Comparison of ENCODE assay signal across 23 cellular contexts in the genomic region with DNA sequence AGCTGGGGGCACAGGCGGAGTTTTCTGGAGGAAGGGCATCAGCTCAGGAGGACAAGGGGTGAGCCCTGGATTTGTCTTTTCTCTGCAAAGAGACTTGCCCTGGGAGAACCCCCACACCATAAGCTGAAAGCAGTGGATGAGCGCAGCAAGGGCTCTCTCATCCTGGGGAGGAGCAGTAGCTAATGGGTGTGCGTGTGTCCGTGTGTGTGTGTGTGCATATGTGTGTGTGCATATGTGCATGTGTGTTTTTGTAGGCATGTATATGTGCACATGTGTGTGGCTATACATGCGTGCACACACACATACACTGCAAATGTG. TPM values are rescaled to one million over a fixed set of nuclear protein-coding genes. Genes with fewer than 3 reads are reported as not detected.
DNase-seq lines count a peak whose midpoint lies in the region; FAIRE-seq and TF ChIP-seq lines count a peak whose summit lies in the region.
"Had no signal": no experiment of that assay in that cellular context is flagged by ENCODE, and none has a peak within 500 bp of the region (broad histone marks: within the 10 kb centered on the region; RNA-seq: fewer than 3 reads in every experiment).

No MANE protein-coding gene starts in this region.

- H3K56ac ChIP-seq in H1 (replicated peaks; ENCODE audit: insufficient read length, low read depth, low read length) (no peak overlapping the region), mesendoderm (ENCODE audit: low read length) (no peak overlapping the region)

- TF ChIP-seq CTCF in H1 (IDR thresholded peaks at IDR 0.05; ENCODE audit: control extremely low read depth in 1 of 3, insufficient read depth in 1 of 3, low read depth in 1 of 3, low read length in 3 of 3) (no peak), neural progenitor cell (IDR thresholded peaks at IDR 0.05) (no peak)

- H3K23ac ChIP-seq in H1 (ENCODE audit: insufficient read length) (no peak overlapping the region), mesendoderm (ENCODE audit: low read length) (no peak overlapping the region)

- no peaks in the 10 kb centered on the region; a peak in 1 of 7 replicates for H3K27me3 ChIP-seq in H1 (replicated peaks in 1 of 4; ENCODE audit: control insufficient read depth in 3 of 4, extremely low read depth in 1 of 4, insufficient read depth in 3 of 4, low read length in 3 of 4)
- no peaks in the 10 kb centered on the region for H3K27me3 ChIP-seq in neural progenitor cell
- H3K27me3 ChIP-seq in mesendoderm (ENCODE audit: insufficient read depth, low read length, poor library complexity), result no peaks in the 10 kb centered on the region
- H3K27me3 ChIP-seq: BLaER1 had no signal

- H3K4ac ChIP-seq in H1 (replicated peaks; ENCODE audit: insufficient read length, low read depth, low read length) (no peak overlapping the region), mesendoderm (ENCODE audit: low read depth, low read length) (no peak overlapping the region)

- no peak overlapping the region for H3K14ac ChIP-seq in H1 (ENCODE audit: insufficient read length)

- H2BK12ac ChIP-seq in H1 (ENCODE audit: low read depth, low read length), result peak overlapping the region; percentile 10; the same call in 1 of the 2 replicates

- H3K9me3 ChIP-seq in H1 (ENCODE audit: insufficient read depth in 2 of 2, low read depth in 1 of 2, low read length in 1 of 2) (no peaks in the 10 kb centered on the region), neural progenitor cell (ENCODE audit: low read depth) (no peaks in the 10 kb centered on the region)
- H3K9me3 ChIP-seq: BLaER1 had no signal

- CTCF ChIA-PET in H1 (lab: Charles Lee; ENCODE audit: partially characterized antibody), result interaction anchor here (1.5 kb wide), 1 partner anchor 22 kb away, joined by 3 read pairs; no protein-coding TSS in a partner anchor

- peak overlapping the region; percentile 58 for H4K91ac ChIP-seq in H1 (replicated peaks; ENCODE audit: insufficient read length, low read length)

- H3K4me2 ChIP-seq in H1 (ENCODE audit: insufficient read depth in 1 of 2, low read depth in 2 of 2, low read length in 2 of 2), result no peak overlapping the region
- peak overlapping the region; percentile 71 for H3K4me2 ChIP-seq in neural progenitor cell
- H3K4me2 ChIP-seq in mesendoderm (ENCODE audit: low read length), result no peak overlapping the region
- H3K4me2 ChIP-seq: BLaER1 had no signal

- 91% methylated on average over 5 of the region's 5 CpGs; no CpG with 5 or more reads in 1 of the 2 experiments for WGBS in H1 (ENCODE audit: extremely low coverage in 1 of 2, insufficient coverage in 1 of 2, insufficient read length in 1 of 2, insufficient replicate concordance in 2 of 2, low coverage in 1 of 2, low lambda C conversion rate in 2 of 2, missing lambda C conversion rate in 1 of 2), 2 experiments
- WGBS in mesendoderm (ENCODE audit: extremely low coverage, insufficient coverage, low lambda C conversion rate), result no CpG with 5 or more reads among the region's 5 CpGs

- FAIRE-seq in H1 (lab: Jason Lieb, UNC), result no peak

- H2BK5ac ChIP-seq in H1 (ENCODE audit: low read depth, low read length) (no peak overlapping the region), mesendoderm (ENCODE audit: low read length) (no peak overlapping the region)

- TF ChIP-seq RAD21 in H1 (IDR thresholded peaks at IDR 0.05 in 1 of 2, conservative IDR thresholded peaks at IDR 0.05 in 1 of 2; ENCODE audit: low read depth in 2 of 2, low read length in 2 of 2), result no peak

- no peak overlapping the region for H2AK5ac ChIP-seq in H1 (ENCODE audit: low read depth, low read length)
- H2AK5ac ChIP-seq in mesendoderm (ENCODE audit: low read length), result no peak overlapping the region

- H3K4me1 ChIP-seq in H1 (replicated peaks in 1 of 4; ENCODE audit: control insufficient read depth in 3 of 4, insufficient read depth in 4 of 4, low read length in 3 of 4) (peaks cover 0 to 6% (median 2%) of the 10 kb centered on the region in 4 experiments; a peak in 3 of 7 replicates), neural progenitor cell (peaks cover 18% of the 10 kb centered on the region), mesendoderm (ENCODE audit: control insufficient read depth, low read depth, low read length) (no peaks in the 10 kb centered on the region)

- no peak overlapping the region for H4K5ac ChIP-seq in H1 (ENCODE audit: insufficient read length, low read depth, low read length)
- H4K5ac ChIP-seq in mesendoderm (ENCODE audit: low read length), result no peak overlapping the region

- TF ChIP-seq POLR2A in H1 (IDR thresholded peaks at IDR 0.05; ENCODE audit: control extremely low read depth in 1 of 2, low read depth in 2 of 2, low read length in 2 of 2), result no peak

- H3K9ac ChIP-seq in H1 (replicated peaks in 1 of 4; ENCODE audit: extremely low read depth in 1 of 4, low read depth in 3 of 4, low read length in 3 of 4) (no peak overlapping the region), neural progenitor cell (no peak overlapping the region), mesendoderm (ENCODE audit: low read length) (no peak overlapping the region)
- H3K9ac ChIP-seq: BLaER1 had no signal

- peaks cover 38% of the 10 kb centered on the region for H3K4me1 Mint-ChIP-seq in neural progenitor cell
- H3K4me1 Mint-ChIP-seq: CD4-positive, CD25-positive, alpha-beta regulatory T cell had no signal

- H3K27ac ChIP-seq in H1 (ENCODE audit: low read depth, low read length) (no peak overlapping the region), neural progenitor cell (no peak overlapping the region), mesendoderm (ENCODE audit: low read depth, low read length) (no peak overlapping the region)
- H3K27ac ChIP-seq: BLaER1 had no signal

- H3K23me2 ChIP-seq in H1 (ENCODE audit: low read depth, low read length), result peaks cover 7% of the 10 kb centered on the region; the same call in 1 of the 2 replicates

- H3K27me3 Mint-ChIP-seq in neural progenitor cell (ENCODE audit: insufficient read depth, low read depth), result peaks cover 14% of the 10 kb centered on the region
- H3K27me3 Mint-ChIP-seq: CD4-positive, CD25-positive, alpha-beta regulatory T cell had no signal

- H2BK15ac ChIP-seq in H1 (ENCODE audit: low read length) (no peak overlapping the region; the same call in 1 of the 2 replicates), mesendoderm (replicated peaks; ENCODE audit: low read depth) (no peak overlapping the region)

- no peaks in the 10 kb centered on the region for H3K79me1 ChIP-seq in H1 (ENCODE audit: low read depth, low read length)
- H3K79me1 ChIP-seq in mesendoderm (ENCODE audit: low read length), result no peaks in the 10 kb centered on the region

- H3K36me3 Mint-ChIP-seq in neural progenitor cell, result no peaks in the 10 kb centered on the region
- H3K36me3 Mint-ChIP-seq: CD4-positive, CD25-positive, alpha-beta regulatory T cell had no signal

- H4K20me1 ChIP-seq in H1 (replicated peaks in 1 of 2; ENCODE audit: control insufficient read depth in 1 of 2, insufficient read depth in 2 of 2, low read length in 2 of 2) (no peaks in the 10 kb centered on the region), neural progenitor cell (ENCODE audit: low read depth) (no peaks in the 10 kb centered on the region)
- H4K20me1 ChIP-seq: BLaER1 had no signal

- H3K27ac Mint-ChIP-seq in neural progenitor cell, result no peak overlapping the region
- H3K27ac Mint-ChIP-seq: CD4-positive, CD25-positive, alpha-beta regulatory T cell; H9 had no signal

- H3F3A ChIP-seq in neural progenitor cell (ENCODE audit: low read depth), result peaks cover 17% of the 10 kb centered on the region

- POLR2A ChIA-PET in H1 (lab: Charles Lee; ENCODE audit: partially characterized antibody), result no interaction called here

- H2AFZ ChIP-seq in H1 (ENCODE audit: low read length), result no peak overlapping the region
- peak overlapping the region; percentile 79 for H2AFZ ChIP-seq in neural progenitor cell (replicated peaks)

- no peak overlapping the region for H3K4me3 Mint-ChIP-seq in neural progenitor cell
- H3K4me3 Mint-ChIP-seq: CD4-positive, CD25-positive, alpha-beta regulatory T cell; H9 had no signal

- H3K79me2 ChIP-seq in H1 (ENCODE audit: control insufficient read depth in 1 of 2, insufficient read depth in 2 of 2, low read length in 2 of 2) (no peaks in the 10 kb centered on the region), neural progenitor cell (ENCODE audit: low read depth) (no peaks in the 10 kb centered on the region), mesendoderm (ENCODE audit: control insufficient read depth, insufficient read depth, low read length) (no peaks in the 10 kb centered on the region)

- H2BK20ac ChIP-seq in H1 (ENCODE audit: low read length), result no peak overlapping the region; the same call in 1 of the 2 replicates

- TF ChIP-seq EP300 in H1 (IDR thresholded peaks at IDR 0.05; ENCODE audit: borderline replicate concordance in 1 of 2, low read depth in 2 of 2, low read length in 2 of 2), result no peak

- H2BK120ac ChIP-seq in H1 (replicated peaks; ENCODE audit: low read depth, low read length), result no peak overlapping the region
- H2BK120ac ChIP-seq in mesendoderm (ENCODE audit: low read depth, low read length), result no peak overlapping the region

- H3K36me3 ChIP-seq in H1 (ENCODE audit: control insufficient read depth in 2 of 4, insufficient read depth in 4 of 4, low read length in 3 of 4) (no peaks in the 10 kb centered on the region), neural progenitor cell (no peaks in the 10 kb centered on the region), mesendoderm (ENCODE audit: control insufficient read depth, insufficient read depth, low read length) (no peaks in the 10 kb centered on the region)
- H3K36me3 ChIP-seq: BLaER1 had no signal

- H3K18ac ChIP-seq in H1 (ENCODE audit: extremely low read depth, low read length) (no peak overlapping the region), mesendoderm (ENCODE audit: low read length) (no peak overlapping the region)

- H4K8ac ChIP-seq in H1 (ENCODE audit: extremely low read depth, insufficient read depth, low read length) (no peak overlapping the region), mesendoderm (ENCODE audit: low read depth, low read length) (no peak overlapping the region)

- H3K9me3 Mint-ChIP-seq in neural progenitor cell, result no peaks in the 10 kb centered on the region
- H3K9me3 Mint-ChIP-seq: CD4-positive, CD25-positive, alpha-beta regulatory T cell had no signal

- peak; percentile 37 for DNase-seq in activated effector memory CD4-positive, alpha-beta T cell treated with anti-CD3 and anti-CD28 coated beads, Interleukin-2, amount 50 U/mL, for 16 hours
- no peak for DNase-seq in activated effector memory CD4-positive, alpha-beta T cell treated with Interleukin-2 at 50 U/mL for 16 hours
- DNase-seq in H1 (ENCODE audit: low read depth in 1 of 2, low spot score in 2 of 2), result no peak
- no peak for DNase-seq in neural progenitor cell (ENCODE audit: low spot score)
- no peak for DNase-seq in mesendoderm
- DNase-seq in effector CD8-positive, alpha-beta T cell (lab: John Stamatoyannopoulos, UW), result no peak
- no peak for DNase-seq in OCI-M1 (lab: John Stamatoyannopoulos, UW)
- DNase-seq: CD4-positive, CD25-positive, alpha-beta regulatory T cell; DMS153; DND-41; H9; IMR-90; KG1; MM.1S; NCI-H1048; NCI-H1436; NCI-H187; NCI-H2081 treated with DMSO at 0.1 percent for 48 hours; NCI-H2171; NCI-H226; NCI-H510A; SHP77 treated with DMSO at 0.1 percent for 48 hours had no signal

- H3K4me3 ChIP-seq in H1 (ENCODE audit: extremely low read depth in 1 of 4, insufficient read depth in 2 of 4, low read depth in 3 of 4, low read length in 4 of 4) (no peak overlapping the region), neural progenitor cell (no peak overlapping the region), mesendoderm (ENCODE audit: low read length) (no peak overlapping the region)
- H3K4me3 ChIP-seq: BLaER1 had no signal

RNA-seq across cellular contexts. Expression of gene SMIM38, which starts 45.3 kb away (rescaled TPM):
- total RNA-seq in H1 (2021; fragmentation: NEBNext Ultra II Directional; extraction: Animal tissue kit (Norgen Biotek cat#: 25700)), result 0.15 and 0.20 TPM in 2 replicates
- 0.17 TPM in 2 replicates for polyA plus RNA-seq in H1 (2011; rRNA removed)
- polyA plus RNA-seq in H1 (2011; cell fraction: cytosol; rRNA removed), result 0.13 TPM
- polyA plus RNA-seq in H1 (2011; cell fraction: nucleus; rRNA removed), result 1.6 TPM
- polyA plus RNA-seq in H1 (2012, experiment 1 of 2), result 0.26 to 0.81 TPM (median 0.35 TPM) in 4 replicates
- polyA plus RNA-seq in H1 (2012, experiment 2 of 2), result not detected
- polyA plus RNA-seq in H1 (2013, experiment 1 of 2), result 0.04 TPM
- polyA plus RNA-seq in H1 (2013, experiment 2 of 2), result 0.07 TPM
- 0.38 and 0.44 TPM in 2 replicates for polyA minus RNA-seq in H1 (2011; rRNA and poly(A)+ RNA removed)
- 0.51 TPM for polyA minus RNA-seq in H1 (2011; cell fraction: cytosol; rRNA and poly(A)+ RNA removed)
- 0.60 TPM for polyA minus RNA-seq in H1 (2011; cell fraction: nucleus; rRNA and poly(A)+ RNA removed)
- total RNA-seq in neural progenitor cell (ENCODE audit: low replicate concordance), result 1.5 and 2.0 TPM in 2 replicates
- polyA plus RNA-seq in mesendoderm (2013, experiment 1 of 2), result not detected
- polyA plus RNA-seq in mesendoderm (2013, experiment 2 of 2), result 0.11 TPM
